ENCODE assay signal across 25 cellular contexts in genomic region chr2:197647961-197648690, GRCh38. TPM values are rescaled to one million over a fixed set of nuclear protein-coding genes. Genes with fewer than 3 reads are reported as not detected.
DNase-seq lines count a peak whose midpoint lies in the region; ATAC-seq, FAIRE-seq and TF ChIP-seq lines count a peak whose summit lies in the region.
"Had no signal": no experiment of that assay in that cellular context is flagged by ENCODE, and none has a peak within 500 bp of the region (broad histone marks: within the 10 kb centered on the region; RNA-seq: fewer than 3 reads in every experiment).

No MANE protein-coding gene starts in this region.

- H3K4me1 ChIP-seq in MM.1S (ENCODE audit: low read length), result no peaks in the 10 kb centered on the region
- H3K4me1 ChIP-seq: tibial artery had no signal

- TF ChIP-seq CTCF in bronchial epithelial cell (IDR thresholded peaks at IDR 0.05; ENCODE audit: insufficient read depth, low read length, severe bottlenecking) (no peak), foreskin fibroblast (IDR thresholded peaks at IDR 0.05; ENCODE audit: low read depth, low read length) (no peak), MM.1S (IDR thresholded peaks at IDR 0.05; ENCODE audit: low read length) (no peak)

- H3K4me2 ChIP-seq in MM.1S (ENCODE audit: low read depth, low read length), result no peak overlapping the region
- H3K4me2 ChIP-seq: KMS-11 had no signal

- FAIRE-seq in bronchial epithelial cell (lab: Jason Lieb, UNC) (no peak), HTR-8/SVneo (lab: Jason Lieb, UNC) (no peak)
- FAIRE-seq: GM19239 had no signal

- no peak overlapping the region for H3K27ac ChIP-seq in MM.1S (ENCODE audit: low read length)
- H3K27ac ChIP-seq: cardiac muscle cell, KMS-11, neutrophil, tibial artery had no signal

- H3K36me3 ChIP-seq in bronchial epithelial cell (ENCODE audit: control insufficient read depth, insufficient read depth, low read length) (no peaks in the 10 kb centered on the region), MM.1S (replicated peaks; ENCODE audit: insufficient read depth, low read length) (no peaks in the 10 kb centered on the region)
- H3K36me3 ChIP-seq: cardiac muscle cell, neutrophil had no signal

- no peaks in the 10 kb centered on the region for H3K79me2 ChIP-seq in MM.1S (ENCODE audit: low read length)

- H3K4me3 ChIP-seq in bronchial epithelial cell (ENCODE audit: low read depth, low read length), result no peak overlapping the region
- no peak overlapping the region for H3K4me3 ChIP-seq in foreskin fibroblast (ENCODE audit: low read depth in 1 of 2, low read length in 2 of 2)
- H3K4me3 ChIP-seq in MM.1S (ENCODE audit: low read length), result no peak overlapping the region
- H3K4me3 ChIP-seq: cardiac muscle cell, tibial artery had no signal

- DNase-seq in AG08395 (ENCODE audit: low spot score), result peak; percentile 47
- DNase-seq in bronchial epithelial cell (ENCODE audit: low read depth), result peak; percentile 5
- peak; percentile 19 to 48 for DNase-seq in foreskin fibroblast
- DNase-seq in stimulated activated naive CD8-positive, alpha-beta T cell treated with anti-CD3 and anti-CD28 coated beads, Interleukin-15, amount 100 ng/mL, for 72 hours, result no peak
- DNase-seq in HTR-8/SVneo (ENCODE audit: insufficient read length, low spot score), result no peak
- DNase-seq in MM.1S, result no peak
- DNase-seq in NCI-H2171 treated with DMSO at 0.1 percent for 48 hours (lab: John Stamatoyannopoulos, UW), result no peak
- DNase-seq: activated naive CD8-positive, alpha-beta T cell treated with anti-CD3 and anti-CD28 coated beads, Interleukin-2, amount 50 U/mL, for 24 hours; CD4-positive, CD25-positive, alpha-beta regulatory T cell; NCI-H1105 treated with DMSO at 0.1 percent for 48 hours; NCI-H526 treated with DMSO at 0.1 percent for 48 hours; OCI-M1; SIG-M5; stimulated activated CD4-positive, alpha-beta T cell treated with anti-CD3 and anti-CD28 coated beads, Interleukin-15, amount 100 ng/mL, for 24 hours; tibial artery had no signal

- H3F3A ChIP-seq in MM.1S (ENCODE audit: insufficient read depth, low read length), result no peaks in the 10 kb centered on the region

- H3K9ac ChIP-seq in MM.1S (ENCODE audit: low read length), result no peak overlapping the region
- H3K9ac ChIP-seq: KMS-11 had no signal

- peak; percentile 71 for ATAC-seq in GM19463 (IDR thresholded peaks at IDR 0.05; ENCODE audit: unreplicated experiment)
- no peak for ATAC-seq in stimulated activated naive CD8-positive, alpha-beta T cell treated with anti-CD3 and anti-CD28 coated beads, Interleukin-15, amount 100 ng/mL, for 72 hours
- ATAC-seq: activated CD4-positive, CD25-positive, alpha-beta regulatory T cell treated with anti-CD3 and anti-CD28 coated beads, Interleukin-2, amount 50 U/mL, for 24 hours; activated naive CD8-positive, alpha-beta T cell treated with anti-CD3 and anti-CD28 coated beads, Interleukin-2, amount 50 U/mL, for 24 hours; stimulated activated effector memory CD8-positive, alpha-beta T cell treated with anti-CD3 and anti-CD28 coated beads, Interleukin-12 subunit alpha, Interleukin-12 subunit beta, amount 100 ng/mL, for 72 hours had no signal

- H3K4me3 Mint-ChIP-seq in stimulated activated naive CD8-positive, alpha-beta T cell treated with anti-CD3 and anti-CD28 coated beads, Interleukin-15, amount 100 ng/mL, for 72 hours, result no peak overlapping the region
- H3K4me3 Mint-ChIP-seq: activated naive CD8-positive, alpha-beta T cell treated with anti-CD3 and anti-CD28 coated beads, Interleukin-2, amount 50 U/mL, for 24 hours; CD4-positive, CD25-positive, alpha-beta regulatory T cell; stimulated activated effector memory CD8-positive, alpha-beta T cell treated with anti-CD3 and anti-CD28 coated beads, Interleukin-12 subunit alpha, Interleukin-12 subunit beta, amount 100 ng/mL, for 72 hours; T-helper 1 cell treated with Interleukin-12 subunit alpha and Interleukin-12 subunit beta and Interleukin-4 antibody, amounts not matched to agents 30 μg/mL and 1 μg/mL, for 36 hours had no signal

- H3K9me3 Mint-ChIP-seq in stimulated activated naive CD8-positive, alpha-beta T cell treated with anti-CD3 and anti-CD28 coated beads, Interleukin-15, amount 100 ng/mL, for 72 hours, result no peaks in the 10 kb centered on the region
- H3K9me3 Mint-ChIP-seq: activated naive CD8-positive, alpha-beta T cell treated with anti-CD3 and anti-CD28 coated beads, Interleukin-2, amount 50 U/mL, for 24 hours; activated T-helper 2 cell treated with anti-CD3 and anti-CD28 coated beads, Interferon-gamma antibody, Interleukin-2, Interleukin-4, amounts not matched to agents 10 μg/mL and 5 μg/mL and 100 μg/mL, durations not matched to agents 14 hours and 24 hours and 36 hours; CD4-positive, CD25-positive, alpha-beta regulatory T cell; stimulated activated effector memory CD8-positive, alpha-beta T cell treated with anti-CD3 and anti-CD28 coated beads, Interleukin-12 subunit alpha, Interleukin-12 subunit beta, amount 100 ng/mL, for 72 hours; T-helper 1 cell treated with Interleukin-12 subunit alpha and Interleukin-12 subunit beta and Interleukin-4 antibody, amounts not matched to agents 30 μg/mL and 1 μg/mL, for 36 hours had no signal

- no peaks in the 10 kb centered on the region for H4K20me1 ChIP-seq in MM.1S (ENCODE audit: insufficient read depth, low read length)

- H3K27me3 ChIP-seq in bronchial epithelial cell (ENCODE audit: control insufficient read depth, insufficient read depth, low read length) (no peaks in the 10 kb centered on the region), MM.1S (replicated peaks; ENCODE audit: insufficient read depth, low read length) (no peaks in the 10 kb centered on the region)
- H3K27me3 ChIP-seq: cardiac muscle cell, neutrophil, tibial artery had no signal

- H3K4me1 Mint-ChIP-seq in stimulated activated naive CD8-positive, alpha-beta T cell treated with anti-CD3 and anti-CD28 coated beads, Interleukin-15, amount 100 ng/mL, for 72 hours, result peaks cover 6% of the 10 kb centered on the region
- H3K4me1 Mint-ChIP-seq: activated naive CD8-positive, alpha-beta T cell treated with anti-CD3 and anti-CD28 coated beads, Interleukin-2, amount 50 U/mL, for 24 hours; CD4-positive, CD25-positive, alpha-beta regulatory T cell; stimulated activated effector memory CD8-positive, alpha-beta T cell treated with anti-CD3 and anti-CD28 coated beads, Interleukin-12 subunit alpha, Interleukin-12 subunit beta, amount 100 ng/mL, for 72 hours had no signal

- H3K9me3 ChIP-seq in MM.1S (replicated peaks; ENCODE audit: insufficient read depth, low read length), result no peaks in the 10 kb centered on the region
- H3K9me3 ChIP-seq: neutrophil, tibial artery had no signal

- H3K27ac Mint-ChIP-seq in stimulated activated naive CD8-positive, alpha-beta T cell treated with anti-CD3 and anti-CD28 coated beads, Interleukin-15, amount 100 ng/mL, for 72 hours, result peak overlapping the region in 1 of 2 donors; percentile 55
- H3K27ac Mint-ChIP-seq: activated naive CD8-positive, alpha-beta T cell treated with anti-CD3 and anti-CD28 coated beads, Interleukin-2, amount 50 U/mL, for 24 hours; activated T-helper 2 cell treated with anti-CD3 and anti-CD28 coated beads, Interferon-gamma antibody, Interleukin-2, Interleukin-4, amounts not matched to agents 10 μg/mL and 5 μg/mL and 100 μg/mL, durations not matched to agents 14 hours and 24 hours and 36 hours; CD4-positive, CD25-positive, alpha-beta regulatory T cell; stimulated activated effector memory CD8-positive, alpha-beta T cell treated with anti-CD3 and anti-CD28 coated beads, Interleukin-12 subunit alpha, Interleukin-12 subunit beta, amount 100 ng/mL, for 72 hours; T-helper 1 cell treated with Interleukin-12 subunit alpha and Interleukin-12 subunit beta and Interleukin-4 antibody, amounts not matched to agents 30 μg/mL and 1 μg/mL, for 36 hours had no signal

- H3K27me3 Mint-ChIP-seq in stimulated activated naive CD8-positive, alpha-beta T cell treated with anti-CD3 and anti-CD28 coated beads, Interleukin-15, amount 100 ng/mL, for 72 hours, result no peaks in the 10 kb centered on the region

- H2AFZ ChIP-seq in MM.1S (ENCODE audit: low read length), result no peak overlapping the region

- H3K9me2 ChIP-seq in MM.1S (replicated peaks; ENCODE audit: insufficient read depth, low read length), result no peaks in the 10 kb centered on the region

RNA-seq across cellular contexts. Expression of gene RFTN2, which starts 27.3 kb away (rescaled TPM):
- under 0.01 and 0.13 TPM in 2 replicates for total RNA-seq in bronchial epithelial cell
- total RNA-seq: A172; activated T-helper 2 cell treated with anti-CD3 and anti-CD28 coated beads, Interferon-gamma antibody, Interleukin-2, Interleukin-4, amounts not matched to agents 10 μg/mL and 5 μg/mL and 100 μg/mL, durations not matched to agents 14 hours and 24 hours and 36 hours; CD4-positive, CD25-positive, alpha-beta regulatory T cell had no signal

RNA-seq across cellular contexts. Expression of gene MARS2, which starts 57.0 kb away (rescaled TPM):
- 5.9 and 6.6 TPM in 2 replicates for total RNA-seq in bronchial epithelial cell

Comparison
In these comparisons a context has a peak if more than half of its experiments do, and no peak if none do; other contexts are left out.
1. DNase-seq: peak in AG08395 (single experiment), bronchial epithelial cell (single experiment) and foreskin fibroblast (2 of 2); none in stimulated activated naive CD8-positive, alpha-beta T cell treated with anti-CD3 and anti-CD28 coated beads, Interleukin-15, amount 100 ng/mL, for 72 hours (0 of 2), HTR-8/SVneo (single experiment), MM.1S (single experiment) and NCI-H2171 treated with DMSO at 0.1 percent for 48 hours (single experiment).